Comparison of ENCODE assay signal across 12 cellular contexts in genomic region chr9:94923333-94924089, GRCh38.
A peak's percentile ranks its signal among the peaks of the same experiment; 100 is the strongest.
DNase-seq lines count a peak whose midpoint lies in the region; ATAC-seq, FAIRE-seq and TF ChIP-seq lines count a peak whose summit lies in the region.
"Had no signal": no experiment of that assay in that cellular context is flagged by ENCODE, and none has a peak within 500 bp of the region (broad histone marks: within the 10 kb centered on the region; RNA-seq: fewer than 3 reads in every experiment).

No MANE protein-coding gene starts in this region.

- H3K4me3 Mint-ChIP-seq in HFFc6, result peak overlapping the region; percentile 51
- H3K4me3 Mint-ChIP-seq in endothelial cell (ENCODE audit: unreplicated experiment), result no peak overlapping the region
- H3K4me3 Mint-ChIP-seq: CD4-positive, CD25-positive, alpha-beta regulatory T cell; T-helper 17 cell had no signal

- H3K9me3 ChIP-seq in SJSA1 (replicated peaks) (no peaks in the 10 kb centered on the region), keratinocyte (ENCODE audit: control insufficient read depth, low read depth, low read length) (no peaks in the 10 kb centered on the region), smooth muscle cell (replicated peaks; ENCODE audit: low read depth) (no peaks in the 10 kb centered on the region)

- H3K9me3 Mint-ChIP-seq in HFFc6 (no peaks in the 10 kb centered on the region), endothelial cell (ENCODE audit: unreplicated experiment) (no peaks in the 10 kb centered on the region)
- H3K9me3 Mint-ChIP-seq: activated naive CD4-positive, alpha-beta T cell treated with anti-CD3 and anti-CD28 coated beads, Interleukin-2, amount 50 U/mL, for 72 hours; CD4-positive, CD25-positive, alpha-beta regulatory T cell had no signal

- peaks cover 23% of the 10 kb centered on the region for H3K36me3 Mint-ChIP-seq in HFFc6 (ENCODE audit: low read depth)
- peaks cover 7% of the 10 kb centered on the region for H3K36me3 Mint-ChIP-seq in endothelial cell (ENCODE audit: low read depth, unreplicated experiment)
- H3K36me3 Mint-ChIP-seq: activated naive CD4-positive, alpha-beta T cell treated with anti-CD3 and anti-CD28 coated beads, Interleukin-2, amount 50 U/mL, for 72 hours had no signal

- DNase-seq in HFFc6, result no peak
- no peak for DNase-seq in SJSA1 (ENCODE audit: low read depth in 1 of 2, low spot score in 2 of 2)
- DNase-seq in keratinocyte (ENCODE audit: low read depth, low spot score), result no peak
- DNase-seq in smooth muscle cell (lab: John Stamatoyannopoulos, UW; ENCODE audit: unreplicated experiment), result no peak
- no peak for DNase-seq in activated CD4-positive, alpha-beta T cell treated with anti-CD3 and anti-CD28 coated beads, Interleukin-2, amount 50 U/mL, for 1 hour
- no peak for DNase-seq in endothelial cell (ENCODE audit: low spot score)
- DNase-seq in CD1c-positive myeloid dendritic cell (ENCODE audit: extremely low spot score), result no peak
- DNase-seq: CD4-positive, CD25-positive, alpha-beta regulatory T cell; midbrain; T-helper 17 cell had no signal

- H3K27me3 ChIP-seq in SJSA1 (replicated peaks) (no peaks in the 10 kb centered on the region), keratinocyte (ENCODE audit: control insufficient read depth, extremely low read depth, insufficient read depth, low read length) (no peaks in the 10 kb centered on the region), smooth muscle cell (ENCODE audit: low read depth) (no peaks in the 10 kb centered on the region)

- H2AFZ ChIP-seq in keratinocyte (ENCODE audit: control insufficient read depth, low read length) (no peak overlapping the region), smooth muscle cell (ENCODE audit: low read depth) (no peak overlapping the region)

- H3K36me3 ChIP-seq in SJSA1 (peaks cover 31% of the 10 kb centered on the region), keratinocyte (ENCODE audit: control insufficient read depth in 2 of 2, extremely low read depth in 1 of 2, insufficient read depth in 2 of 2, low read length in 2 of 2) (peaks cover 0 to 3% of the 10 kb centered on the region in 2 experiments), smooth muscle cell (ENCODE audit: low read depth) (no peaks in the 10 kb centered on the region)

- WGBS in smooth muscle cell (ENCODE audit: low lambda C conversion rate), result 77% methylated on average over 11 of the region's 11 CpGs

- no peak for ATAC-seq in HG03520 (IDR thresholded peaks at IDR 0.05; ENCODE audit: unreplicated experiment)
- ATAC-seq: activated naive CD4-positive, alpha-beta T cell treated with anti-CD3 and anti-CD28 coated beads, Interleukin-2, amount 50 U/mL, for 72 hours; T-helper 17 cell had no signal

- H3K27ac Mint-ChIP-seq in HFFc6 (peak overlapping the region; percentile 89), endothelial cell (ENCODE audit: unreplicated experiment) (no peak overlapping the region)
- H3K27ac Mint-ChIP-seq: CD4-positive, CD25-positive, alpha-beta regulatory T cell; T-helper 17 cell had no signal

- peaks cover 4% of the 10 kb centered on the region; the same call in 1 of the 2 replicates for H3K27me3 Mint-ChIP-seq in HFFc6 (ENCODE audit: insufficient read depth)
- no peaks in the 10 kb centered on the region for H3K27me3 Mint-ChIP-seq in endothelial cell (ENCODE audit: unreplicated experiment)
- H3K27me3 Mint-ChIP-seq: CD4-positive, CD25-positive, alpha-beta regulatory T cell; T-helper 17 cell had no signal

- H3K4me1 Mint-ChIP-seq in HFFc6 (ENCODE audit: low read depth) (peaks cover 83% of the 10 kb centered on the region), endothelial cell (ENCODE audit: unreplicated experiment) (peaks cover 31% of the 10 kb centered on the region)
- H3K4me1 Mint-ChIP-seq: CD4-positive, CD25-positive, alpha-beta regulatory T cell had no signal

- H3K4me2 ChIP-seq in keratinocyte (ENCODE audit: control insufficient read depth, extremely low read depth, insufficient read depth, low read depth, low read length), result no peak overlapping the region
- H3K4me2 ChIP-seq in smooth muscle cell, result peak overlapping the region; percentile 71

- H3F3A ChIP-seq in smooth muscle cell (ENCODE audit: low read depth), result peaks cover 47% of the 10 kb centered on the region

- TF ChIP-seq CTCF in HFFc6 (IDR thresholded peaks at IDR 0.05) (no peak), keratinocyte (optimal IDR thresholded peaks at IDR 0.05 in 1 of 3, IDR thresholded peaks at IDR 0.05 in 1 of 3, conservative IDR thresholded peaks at IDR 0.05 in 1 of 3; ENCODE audit: extremely low read depth in 1 of 3, insufficient read depth in 2 of 3, low read length in 3 of 3) (no peak), smooth muscle cell (IDR thresholded peaks at IDR 0.05; ENCODE audit: borderline replicate concordance, insufficient read depth, poor library complexity, severe bottlenecking) (no peak), endothelial cell (IDR thresholded peaks at IDR 0.05; ENCODE audit: unreplicated experiment) (no peak)

- H3K9ac ChIP-seq in keratinocyte (ENCODE audit: control insufficient read depth, extremely low read depth, insufficient read depth, low read length), result no peak overlapping the region
- H3K9ac ChIP-seq in smooth muscle cell (ENCODE audit: low read depth), result peak overlapping the region; percentile 73

- no peaks in the 10 kb centered on the region for H4K20me1 ChIP-seq in keratinocyte (ENCODE audit: control insufficient read depth, extremely low read depth, insufficient read depth, low read length)
- no peaks in the 10 kb centered on the region for H4K20me1 ChIP-seq in smooth muscle cell (ENCODE audit: low read depth)

- no peak overlapping the region for H3K4me3 ChIP-seq in SJSA1
- H3K4me3 ChIP-seq in keratinocyte (ENCODE audit: control insufficient read depth in 2 of 3, extremely low read depth in 1 of 3, insufficient read depth in 2 of 3, low read depth in 1 of 3, low read length in 3 of 3), result no peak overlapping the region
- no peak overlapping the region for H3K4me3 ChIP-seq in smooth muscle cell

- dilution Hi-C loops in keratinocyte (cut with MboI; ENCODE audit: extremely low pct_ligation_motif_present, low sequenced_read_pairs), result no loop called here

- H3K79me2 ChIP-seq in keratinocyte (ENCODE audit: control insufficient read depth, insufficient read depth, low read length) (no peaks in the 10 kb centered on the region), smooth muscle cell (ENCODE audit: low read depth) (peaks cover 25% of the 10 kb centered on the region)

- H3K27ac ChIP-seq in SJSA1 (peak overlapping the region; percentile 94), keratinocyte (ENCODE audit: control insufficient read depth, insufficient read depth, low read length) (no peak overlapping the region), smooth muscle cell (ENCODE audit: low read depth) (peak overlapping the region; percentile 100)

- FAIRE-seq in keratinocyte (lab: Jason Lieb, UNC), result peak; percentile 34

- H3K4me1 ChIP-seq in SJSA1 (replicated peaks), result peaks cover 72% of the 10 kb centered on the region
- H3K4me1 ChIP-seq in keratinocyte (ENCODE audit: control insufficient read depth, extremely low read depth, insufficient read depth, low read length), result peaks cover 69% of the 10 kb centered on the region
- H3K4me1 ChIP-seq in smooth muscle cell (ENCODE audit: low read depth), result peaks cover 52% of the 10 kb centered on the region

- peaks cover 2% of the 10 kb centered on the region for H3K9me1 ChIP-seq in keratinocyte (ENCODE audit: control insufficient read depth, extremely low read depth, insufficient read depth, low read length)
